Comparison of ENCODE assay signal across 31 cellular contexts in the genomic region with DNA sequence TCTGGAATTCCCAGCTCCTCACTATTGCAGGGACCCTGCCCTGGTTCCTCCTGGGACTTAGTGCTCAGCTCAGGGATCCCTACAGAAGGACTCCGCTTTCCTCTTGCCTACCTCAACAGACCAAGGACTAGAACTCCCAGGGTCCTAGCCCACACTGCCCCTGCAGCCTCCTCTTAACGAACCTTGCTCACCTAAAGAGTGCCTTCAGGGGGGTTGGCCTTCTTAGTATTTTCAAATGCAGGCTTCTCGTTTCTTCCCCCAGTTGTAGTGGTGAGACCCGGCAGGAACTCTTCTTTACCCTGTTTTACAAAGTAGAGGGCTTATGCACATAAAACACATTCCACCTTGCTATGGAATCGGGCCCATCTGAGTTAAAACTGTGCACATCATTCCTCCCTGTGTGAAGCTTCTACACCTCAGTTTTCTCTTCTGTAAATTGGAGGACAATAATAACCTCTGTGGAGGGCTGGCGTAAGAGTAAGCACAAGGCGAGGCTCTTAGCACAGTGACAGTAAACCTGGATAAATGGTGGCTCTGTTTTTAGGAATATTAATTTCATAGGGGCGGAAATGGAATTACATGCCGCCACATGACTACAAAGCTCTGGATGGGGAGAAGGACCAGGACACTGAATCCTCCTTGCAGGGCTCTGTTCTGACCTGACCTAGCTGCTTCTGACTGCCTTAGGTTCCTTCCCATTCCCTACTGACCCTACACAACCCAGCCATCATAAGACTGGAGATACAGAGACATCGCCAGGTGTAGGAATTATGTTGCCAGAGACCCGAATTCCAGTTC. TPM values are rescaled to one million over a fixed set of nuclear protein-coding genes. Genes with fewer than 3 reads are reported as not detected.
"Had no signal": no experiment of that assay in that cellular context is flagged by ENCODE, and none has a peak within 500 bp of the region (broad histone marks: within the 10 kb centered on the region; RNA-seq: fewer than 3 reads in every experiment).

No MANE protein-coding gene starts in this region.

- H2AFZ ChIP-seq: neural progenitor cell, parathyroid adenoma had no signal

- H3K4me1 ChIP-seq: parathyroid adenoma had no signal

- H3K4me3 ChIP-seq: ascending aorta, colonic mucosa, neural progenitor cell, psoas muscle, right atrium auricular region had no signal

- H3K27ac Mint-ChIP-seq: activated CD4-positive, alpha-beta memory T cell treated with anti-CD3 and anti-CD28 coated beads for 36 hours; activated naive CD4-positive, alpha-beta T cell treated with anti-CD3 and anti-CD28 coated beads, Interleukin-2, amount 10 ng/mL, durations not matched to agents 7 days and 5 days; activated naive CD8-positive, alpha-beta T cell treated with anti-CD3 and anti-CD28 coated beads, Interleukin-2, amount 10 ng/mL, durations not matched to agents 7 days and 5 days; activated T-cell treated with anti-CD3 and anti-CD28 coated beads, Interleukin-2, amount 50 U/mL, for 24 hours; brain; immature natural killer cell; natural killer cell; neural progenitor cell; stimulated activated naive CD8-positive, alpha-beta T cell treated with anti-CD3 and anti-CD28 coated beads, Interleukin-15, amount 100 ng/mL, for 72 hours; T-cell; T-helper 2 cell treated with Interferon-gamma antibody and Interleukin-4, amounts not matched to agents 5 μg/mL and 100 μg/mL, for 36 hours had no signal

- H3K9ac ChIP-seq: neural progenitor cell, parathyroid adenoma had no signal

- DNase-seq: activated CD4-positive, alpha-beta memory T cell treated with anti-CD3 and anti-CD28 coated beads for 36 hours; activated CD4-positive, alpha-beta T cell treated with anti-CD3 and anti-CD28 coated beads for 4 hours; activated CD8-positive, alpha-beta memory T cell treated with anti-CD3 and anti-CD28 coated beads, Interleukin-2, amount 50 U/mL, for 48 hours; activated gamma-delta T cell; activated naive CD4-positive, alpha-beta T cell treated with anti-CD3 and anti-CD28 coated beads, Interleukin-2, amount 10 ng/mL, durations not matched to agents 7 days and 5 days; activated naive CD8-positive, alpha-beta T cell treated with anti-CD3 and anti-CD28 coated beads, Interleukin-2, amount 10 ng/mL, durations not matched to agents 7 days and 5 days; activated T-cell treated with anti-CD3 and anti-CD28 coated beads, Interleukin-2, amount 50 U/mL, for 24 hours; cerebellar nuclear complex; colonic mucosa; effector CD8-positive, alpha-beta T cell; immature natural killer cell; natural killer cell; occipital lobe; stimulated activated CD4-positive, alpha-beta T cell treated with anti-CD3 and anti-CD28 coated beads, Interleukin-4, amount 100 ng/mL, for 1 hour; stimulated activated naive CD8-positive, alpha-beta T cell treated with anti-CD3 and anti-CD28 coated beads, Interleukin-15, amount 100 ng/mL, for 72 hours; substantia nigra; T-cell had no signal

- H3K36me3 ChIP-seq: ascending aorta, cardiac muscle cell, colonic mucosa, neural progenitor cell, right atrium auricular region had no signal

- H3K79me2 ChIP-seq: parathyroid adenoma had no signal

- H3K27ac ChIP-seq: ascending aorta, cardiac muscle cell, colonic mucosa, neural progenitor cell, parathyroid adenoma, psoas muscle, right atrium auricular region had no signal

- H3K9me3 ChIP-seq: ascending aorta, colonic mucosa, psoas muscle, right atrium auricular region had no signal

- H3K9me3 Mint-ChIP-seq: activated CD4-positive, alpha-beta memory T cell treated with anti-CD3 and anti-CD28 coated beads for 36 hours; activated naive CD4-positive, alpha-beta T cell treated with anti-CD3 and anti-CD28 coated beads, Interleukin-2, amount 10 ng/mL, durations not matched to agents 7 days and 5 days; activated naive CD8-positive, alpha-beta T cell treated with anti-CD3 and anti-CD28 coated beads, Interleukin-2, amount 10 ng/mL, durations not matched to agents 7 days and 5 days; activated T-cell treated with anti-CD3 and anti-CD28 coated beads, Interleukin-2, amount 50 U/mL, for 24 hours; immature natural killer cell; natural killer cell; stimulated activated naive CD8-positive, alpha-beta T cell treated with anti-CD3 and anti-CD28 coated beads, Interleukin-15, amount 100 ng/mL, for 72 hours; T-cell; T-helper 2 cell treated with Interferon-gamma antibody and Interleukin-4, amounts not matched to agents 5 μg/mL and 100 μg/mL, for 36 hours had no signal

- H3K4me2 ChIP-seq: neural progenitor cell had no signal

- H3K36me3 Mint-ChIP-seq: activated naive CD4-positive, alpha-beta T cell treated with anti-CD3 and anti-CD28 coated beads, Interleukin-2, amount 10 ng/mL, durations not matched to agents 7 days and 5 days; brain; immature natural killer cell; natural killer cell; neural progenitor cell; T-cell had no signal

- H3K4me3 Mint-ChIP-seq: activated CD4-positive, alpha-beta memory T cell treated with anti-CD3 and anti-CD28 coated beads for 36 hours; activated naive CD4-positive, alpha-beta T cell treated with anti-CD3 and anti-CD28 coated beads, Interleukin-2, amount 10 ng/mL, durations not matched to agents 7 days and 5 days; activated naive CD8-positive, alpha-beta T cell treated with anti-CD3 and anti-CD28 coated beads, Interleukin-2, amount 10 ng/mL, durations not matched to agents 7 days and 5 days; activated T-cell treated with anti-CD3 and anti-CD28 coated beads, Interleukin-2, amount 50 U/mL, for 24 hours; immature natural killer cell; natural killer cell; neural progenitor cell; T-helper 2 cell treated with Interferon-gamma antibody and Interleukin-4, amounts not matched to agents 5 μg/mL and 100 μg/mL, for 36 hours had no signal

- ATAC-seq: natural killer cell, psoas muscle, T-cell had no signal

RNA-seq across cellular contexts. Expression of a gene that starts 3.8 kb away (rescaled TPM):
- total RNA-seq: activated CD4-positive, alpha-beta memory T cell treated with anti-CD3 and anti-CD28 coated beads for 36 hours; activated naive CD8-positive, alpha-beta T cell treated with anti-CD3 and anti-CD28 coated beads, Interleukin-2, amount 10 ng/mL, durations not matched to agents 7 days and 5 days; ascending aorta; dermis microvascular lymphatic vessel endothelial cell; epithelial cell of proximal tubule; frontal cortex; kidney epithelial cell; lower leg skin; natural killer cell; occipital lobe; psoas muscle; T-cell; ureter had no signal
- polyA plus RNA-seq: immature natural killer cell, psoas muscle had no signal
